Comparison of ENCODE assay signal across 3 cellular contexts in the genomic region with DNA sequence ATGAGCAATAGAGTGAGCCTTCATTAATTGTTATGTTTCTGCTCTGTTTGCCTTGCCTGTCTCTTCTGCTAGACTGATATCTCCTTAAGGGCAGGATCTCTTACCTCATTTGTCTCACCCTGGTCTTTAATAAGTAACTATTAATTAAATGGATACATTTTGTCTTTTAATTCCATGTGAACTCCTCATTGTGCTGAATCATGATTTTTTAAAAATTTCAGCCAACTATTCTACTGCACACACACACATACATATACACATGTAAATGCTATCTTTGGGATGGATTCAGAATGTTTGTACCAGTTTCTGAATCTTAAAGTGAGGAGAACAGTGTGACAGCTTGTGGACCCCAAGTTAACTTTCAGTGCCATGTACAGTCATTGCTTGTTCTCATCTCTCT.
TF ChIP-seq lines count a peak whose summit lies in the region.

No MANE protein-coding gene starts in this region.

TF ChIP-seq in HepG2, 621 proteins besides CTCF, POLR2A, EP300 and RAD21:
- TF ChIP-seq MAFK (conservative IDR thresholded peaks at IDR 0.05 in 1 of 2, IDR thresholded peaks at IDR 0.05 in 1 of 2; ENCODE audit: low read length in 2 of 2): peak; percentile 65 to 78
- TF ChIP-seq MAFF (IDR thresholded peaks at IDR 0.05; ENCODE audit: low read depth, low read length): peak; percentile 63
- no peak for TF ChIP-seq FOXJ3 (CRISPR knock-in tag; IDR thresholded peaks at IDR 0.05; ENCODE audit: borderline replicate concordance)
- TF ChIP-seq ZBTB20 (CRISPR knock-in tag; IDR thresholded peaks at IDR 0.05; ENCODE audit: borderline replicate concordance, low read depth): no peak

TF ChIP-seq in IMR-90, 13 proteins besides CTCF, POLR2A, EP300 and RAD21:
- TF ChIP-seq MAFK (IDR thresholded peaks at IDR 0.05; ENCODE audit: low read depth, low read length) (peak; percentile 70), USF2 (IDR thresholded peaks at IDR 0.05; ENCODE audit: low read depth, low read length) (no peak)

TF ChIP-seq in K562, 482 proteins besides CTCF, POLR2A, EP300 and RAD21:
- TF ChIP-seq GATAD2B (IDR thresholded peaks at IDR 0.05; ENCODE audit: borderline replicate concordance) (no peak), FOXO4 (CRISPR knock-in tag; IDR thresholded peaks at IDR 0.05) (no peak), HNRNPL (IDR thresholded peaks at IDR 0.05; ENCODE audit: low read depth, low read length) (no peak), ZNF41 (CRISPR knock-in tag; conservative IDR thresholded peaks at IDR 0.05) (no peak), C11orf30 (IDR thresholded peaks at IDR 0.05; ENCODE audit: low read depth) (peak; percentile 21; the same call in 1 of the 2 replicates), FOS (IDR thresholded peaks at IDR 0.05; ENCODE audit: extremely low read depth, insufficient read length) (no peak), POU5F1 (IDR thresholded peaks at IDR 0.05; ENCODE audit: borderline replicate concordance, low read depth, low read length, partially characterized antibody) (no peak), ARID3A (IDR thresholded peaks at IDR 0.05; ENCODE audit: borderline replicate concordance, low read depth, low read length) (no peak), GTF2B (IDR thresholded peaks at IDR 0.05; ENCODE audit: extremely low read depth, insufficient read length) (no peak), GABPA (tag; conservative IDR thresholded peaks at IDR 0.05; ENCODE audit: low read depth) (no peak), ETV6 (IDR thresholded peaks at IDR 0.05; ENCODE audit: borderline replicate concordance in 1 of 2, low read depth in 2 of 2, low read length in 1 of 2) (no peak), ETV6 (CRISPR knock-in tag; IDR thresholded peaks at IDR 0.05; ENCODE audit: borderline replicate concordance) (no peak), KAT8 (IDR thresholded peaks at IDR 0.05; ENCODE audit: low read depth) (no peak), MAFK (IDR thresholded peaks at IDR 0.05; ENCODE audit: low read length) (peak; percentile 9; the same call in 1 of the 2 replicates), EWSR1 (IDR thresholded peaks at IDR 0.05; ENCODE audit: borderline replicate concordance, low read depth, partially characterized antibody) (no peak), HDAC6 (IDR thresholded peaks at IDR 0.05; ENCODE audit: low read depth, low read length) (no peak), ZNF316 (IDR thresholded peaks at IDR 0.05) (peak; percentile 28; the same call in 1 of the 2 replicates), ZNF318 (IDR thresholded peaks at IDR 0.05; ENCODE audit: borderline replicate concordance in 1 of 2, low read depth in 1 of 2) (no peak), MAFG (tag; conservative IDR thresholded peaks at IDR 0.05) (no peak), HEY1 (CRISPR knock-in tag; IDR thresholded peaks at IDR 0.05; ENCODE audit: borderline replicate concordance) (no peak), NCOA4 (IDR thresholded peaks at IDR 0.05; ENCODE audit: partially characterized antibody) (no peak), MAFF (IDR thresholded peaks at IDR 0.05; ENCODE audit: low read length) (peak; percentile 3; the same call in 1 of the 2 replicates), KLF16 (IDR thresholded peaks at IDR 0.05) (no peak), ZBTB1 (CRISPR knock-in tag; IDR thresholded peaks at IDR 0.05; ENCODE audit: borderline replicate concordance, low read depth) (no peak), ILK (tag; IDR thresholded peaks at IDR 0.05; ENCODE audit: borderline replicate concordance, low read depth) (no peak), DDX20 (tag; IDR thresholded peaks at IDR 0.05; ENCODE audit: low read depth) (no peak), PTBP1 (IDR thresholded peaks at IDR 0.05; ENCODE audit: low read depth, low read length) (no peak), ILF3 (IDR thresholded peaks at IDR 0.05; ENCODE audit: borderline replicate concordance) (no peak)
- TF ChIP-seq, protein P1, sequence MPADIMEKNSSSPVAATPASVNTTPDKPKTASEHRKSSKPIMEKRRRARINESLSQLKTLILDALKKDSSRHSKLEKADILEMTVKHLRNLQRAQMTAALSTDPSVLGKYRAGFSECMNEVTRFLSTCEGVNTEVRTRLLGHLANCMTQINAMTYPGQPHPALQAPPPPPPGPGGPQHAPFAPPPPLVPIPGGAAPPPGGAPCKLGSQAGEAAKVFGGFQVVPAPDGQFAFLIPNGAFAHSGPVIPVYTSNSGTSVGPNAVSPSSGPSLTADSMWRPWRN (IDR thresholded peaks at IDR 0.05; ENCODE audit: low read depth): no peak
- TF ChIP-seq, protein P2, sequence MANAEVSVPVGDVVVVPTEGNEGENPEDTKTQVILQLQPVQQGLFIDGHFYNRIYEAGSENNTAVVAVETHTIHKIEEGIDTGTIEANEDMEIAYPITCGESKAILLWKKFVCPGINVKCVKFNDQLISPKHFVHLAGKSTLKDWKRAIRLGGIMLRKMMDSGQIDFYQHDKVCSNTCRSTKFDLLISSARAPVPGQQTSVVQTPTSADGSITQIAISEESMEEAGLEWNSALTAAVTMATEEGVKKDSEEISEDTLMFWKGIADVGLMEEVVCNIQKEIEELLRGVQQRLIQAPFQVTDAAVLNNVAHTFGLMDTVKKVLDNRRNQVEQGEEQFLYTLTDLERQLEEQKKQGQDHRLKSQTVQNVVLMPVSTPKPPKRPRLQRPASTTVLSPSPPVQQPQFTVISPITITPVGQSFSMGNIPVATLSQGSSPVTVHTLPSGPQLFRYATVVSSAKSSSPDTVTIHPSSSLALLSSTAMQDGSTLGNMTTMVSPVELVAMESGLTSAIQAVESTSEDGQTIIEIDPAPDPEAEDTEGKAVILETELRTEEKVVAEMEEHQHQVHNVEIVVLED (CRISPR knock-in tag; IDR thresholded peaks at IDR 0.05): no peak
- TF ChIP-seq, protein P3, sequence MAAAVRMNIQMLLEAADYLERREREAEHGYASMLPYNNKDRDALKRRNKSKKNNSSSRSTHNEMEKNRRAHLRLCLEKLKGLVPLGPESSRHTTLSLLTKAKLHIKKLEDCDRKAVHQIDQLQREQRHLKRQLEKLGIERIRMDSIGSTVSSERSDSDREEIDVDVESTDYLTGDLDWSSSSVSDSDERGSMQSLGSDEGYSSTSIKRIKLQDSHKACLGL (CRISPR knock-in tag; IDR thresholded peaks at IDR 0.05; ENCODE audit: borderline replicate concordance, poor library complexity, severe bottlenecking): no peak
- TF ChIP-seq, protein P4, sequence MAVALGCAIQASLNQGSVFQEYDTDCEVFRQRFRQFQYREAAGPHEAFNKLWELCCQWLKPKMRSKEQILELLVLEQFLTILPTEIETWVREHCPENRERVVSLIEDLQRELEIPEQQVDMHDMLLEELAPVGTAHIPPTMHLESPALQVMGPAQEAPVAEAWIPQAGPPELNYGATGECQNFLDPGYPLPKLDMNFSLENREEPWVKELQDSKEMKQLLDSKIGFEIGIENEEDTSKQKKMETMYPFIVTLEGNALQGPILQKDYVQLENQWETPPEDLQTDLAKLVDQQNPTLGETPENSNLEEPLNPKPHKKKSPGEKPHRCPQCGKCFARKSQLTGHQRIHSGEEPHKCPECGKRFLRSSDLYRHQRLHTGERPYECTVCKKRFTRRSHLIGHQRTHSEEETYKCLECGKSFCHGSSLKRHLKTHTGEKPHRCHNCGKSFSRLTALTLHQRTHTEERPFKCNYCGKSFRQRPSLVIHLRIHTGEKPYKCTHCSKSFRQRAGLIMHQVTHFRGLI (CRISPR knock-in tag; IDR thresholded peaks at IDR 0.05): no peak
- TF ChIP-seq, protein P5, sequence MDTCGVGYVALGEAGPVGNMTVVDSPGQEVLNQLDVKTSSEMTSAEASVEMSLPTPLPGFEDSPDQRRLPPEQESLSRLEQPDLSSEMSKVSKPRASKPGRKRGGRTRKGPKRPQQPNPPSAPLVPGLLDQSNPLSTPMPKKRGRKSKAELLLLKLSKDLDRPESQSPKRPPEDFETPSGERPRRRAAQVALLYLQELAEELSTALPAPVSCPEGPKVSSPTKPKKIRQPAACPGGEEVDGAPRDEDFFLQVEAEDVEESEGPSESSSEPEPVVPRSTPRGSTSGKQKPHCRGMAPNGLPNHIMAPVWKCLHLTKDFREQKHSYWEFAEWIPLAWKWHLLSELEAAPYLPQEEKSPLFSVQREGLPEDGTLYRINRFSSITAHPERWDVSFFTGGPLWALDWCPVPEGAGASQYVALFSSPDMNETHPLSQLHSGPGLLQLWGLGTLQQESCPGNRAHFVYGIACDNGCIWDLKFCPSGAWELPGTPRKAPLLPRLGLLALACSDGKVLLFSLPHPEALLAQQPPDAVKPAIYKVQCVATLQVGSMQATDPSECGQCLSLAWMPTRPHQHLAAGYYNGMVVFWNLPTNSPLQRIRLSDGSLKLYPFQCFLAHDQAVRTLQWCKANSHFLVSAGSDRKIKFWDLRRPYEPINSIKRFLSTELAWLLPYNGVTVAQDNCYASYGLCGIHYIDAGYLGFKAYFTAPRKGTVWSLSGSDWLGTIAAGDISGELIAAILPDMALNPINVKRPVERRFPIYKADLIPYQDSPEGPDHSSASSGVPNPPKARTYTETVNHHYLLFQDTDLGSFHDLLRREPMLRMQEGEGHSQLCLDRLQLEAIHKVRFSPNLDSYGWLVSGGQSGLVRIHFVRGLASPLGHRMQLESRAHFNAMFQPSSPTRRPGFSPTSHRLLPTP (IDR thresholded peaks at IDR 0.05; ENCODE audit: borderline replicate concordance, extremely low read depth, insufficient read length): no peak
